14 cellular contexts compared by ENCODE assay signal in the genomic region with DNA sequence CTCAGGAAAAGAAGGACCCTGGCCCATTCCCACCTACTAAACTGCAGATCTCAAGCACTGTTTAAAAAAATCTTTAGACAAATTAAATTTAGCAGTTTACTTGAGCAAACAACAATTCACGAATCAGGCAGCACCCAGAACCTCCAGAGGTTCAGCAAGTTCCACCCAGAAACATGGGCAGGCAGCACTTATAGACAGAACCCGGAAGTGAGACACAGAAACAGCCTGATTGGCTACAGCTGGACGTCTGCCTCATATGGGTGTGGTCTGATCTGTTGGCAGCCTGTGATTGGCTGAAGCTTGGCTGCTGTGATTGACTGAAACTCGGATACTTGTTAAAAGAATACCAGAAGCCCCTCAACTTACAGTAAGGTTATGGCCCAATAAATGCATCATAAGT. TPM values are rescaled to one million over a fixed set of nuclear protein-coding genes. Genes with fewer than 3 reads are reported as not detected.
A peak's percentile ranks its signal among the peaks of the same experiment; 100 is the strongest.
DNase-seq lines count a peak whose midpoint lies in the region; ATAC-seq and TF ChIP-seq lines count a peak whose summit lies in the region.
"Had no signal": no experiment of that assay in that cellular context is flagged by ENCODE, and none has a peak within 500 bp of the region (broad histone marks: within the 10 kb centered on the region; RNA-seq: fewer than 3 reads in every experiment).

No MANE protein-coding gene starts in this region.

- TF ChIP-seq CTCF in HFFc6 (IDR thresholded peaks at IDR 0.05) (no peak), WERI-Rb-1 (IDR thresholded peaks at IDR 0.05; ENCODE audit: low read depth, low read length) (no peak), fibroblast of pulmonary artery (IDR thresholded peaks at IDR 0.05; ENCODE audit: low read length, missing control alignments) (no peak), testis (IDR thresholded peaks at IDR 0.05) (no peak)

- peaks cover 60% of the 10 kb centered on the region for H3K4me1 Mint-ChIP-seq in HFFc6 (ENCODE audit: low read depth)

- 75 to 82% methylated on average over 4 of the region's 4 CpGs for WGBS in testis, 2 donors

- H3K9me3 ChIP-seq in WERI-Rb-1 (ENCODE audit: severe bottlenecking) (peaks cover 46% of the 10 kb centered on the region), testis (no peaks in the 10 kb centered on the region)

- H3K27ac Mint-ChIP-seq in HFFc6, result peak overlapping the region; percentile 29; the same call in 1 of the 2 replicates
- H3K27ac Mint-ChIP-seq: activated CD4-positive, alpha-beta T cell treated with anti-CD3 and anti-CD28 coated beads, Interleukin-2, amount 10 ng/mL, durations not matched to agents 24 days and 14 days; activated naive CD4-positive, alpha-beta T cell treated with anti-CD3 and anti-CD28 coated beads, Interleukin-2, amount 50 U/mL, for 24 hours had no signal

- no peaks in the 10 kb centered on the region; the same call in 1 of the 2 replicates for H3K27me3 Mint-ChIP-seq in HFFc6 (ENCODE audit: insufficient read depth)

- H3K4me3 ChIP-seq in WERI-Rb-1 (ENCODE audit: low read depth, low read length) (no peak overlapping the region), fibroblast of pulmonary artery (replicated peaks; ENCODE audit: low read depth, low read length) (no peak overlapping the region), testis (no peak overlapping the region)
- H3K4me3 ChIP-seq: gastroesophageal sphincter, left ventricle myocardium inferior had no signal

- ATAC-seq in HG02840 (IDR thresholded peaks at IDR 0.05; ENCODE audit: low FRiP score, unreplicated experiment) (no peak), GM18520 (IDR thresholded peaks at IDR 0.05; ENCODE audit: unreplicated experiment) (no peak)
- ATAC-seq: activated T-cell treated with anti-CD3 and anti-CD28 coated beads, Interleukin-2, amount 50 U/mL, for 4 hours; gastroesophageal sphincter had no signal

- peaks cover 40% of the 10 kb centered on the region for H3K4me1 ChIP-seq in testis

- DNase-seq in HFFc6 (no peak), WERI-Rb-1 (peak; percentile 3), fibroblast of pulmonary artery (ENCODE audit: low read depth) (peak; percentile 21), testis (peak; percentile 13), GF-D8 (lab: John Stamatoyannopoulos, UW) (no peak)
- DNase-seq: activated CD4-positive, alpha-beta T cell treated with anti-CD3 and anti-CD28 coated beads, Interleukin-2, amount 10 ng/mL, durations not matched to agents 24 days and 14 days; left ventricle myocardium inferior; NCI-H1436 treated with DMSO at 0.1 percent for 48 hours had no signal

- no peak overlapping the region for H3K4me3 Mint-ChIP-seq in HFFc6
- H3K4me3 Mint-ChIP-seq: activated CD4-positive, alpha-beta T cell treated with anti-CD3 and anti-CD28 coated beads, Interleukin-2, amount 10 ng/mL, durations not matched to agents 24 days and 14 days; activated naive CD4-positive, alpha-beta T cell treated with anti-CD3 and anti-CD28 coated beads, Interleukin-2, amount 50 U/mL, for 24 hours; activated T-cell treated with anti-CD3 and anti-CD28 coated beads, Interleukin-2, amount 50 U/mL, for 4 hours; stimulated activated naive CD8-positive, alpha-beta T cell treated with anti-CD3 and anti-CD28 coated beads, Interleukin-15, Interleukin-2, amounts not matched to agents 100 ng/mL and 50 ng/mL, for 24 hours had no signal

- TF ChIP-seq POLR2A in testis (IDR thresholded peaks at IDR 0.05), result no peak

- H3K27me3 ChIP-seq in WERI-Rb-1 (ENCODE audit: insufficient read depth, low read depth, severe bottlenecking), result no peaks in the 10 kb centered on the region
- H3K27me3 ChIP-seq in testis, result no peaks in the 10 kb centered on the region
- H3K27me3 ChIP-seq: gastroesophageal sphincter had no signal

- intact Hi-C loops in testis (cut with DNase I; ENCODE audit: low total_unique reads), result no loop called here

- H3K9me3 Mint-ChIP-seq in HFFc6, result peaks cover 34% of the 10 kb centered on the region
- H3K9me3 Mint-ChIP-seq: activated naive CD4-positive, alpha-beta T cell treated with anti-CD3 and anti-CD28 coated beads, Interleukin-2, amount 50 U/mL, for 24 hours had no signal

- H3K36me3 Mint-ChIP-seq in HFFc6 (ENCODE audit: low read depth), result peaks cover 33% of the 10 kb centered on the region
- H3K36me3 Mint-ChIP-seq: activated naive CD4-positive, alpha-beta T cell treated with anti-CD3 and anti-CD28 coated beads, Interleukin-2, amount 50 U/mL, for 24 hours had no signal

- no peak overlapping the region for H3K27ac ChIP-seq in WERI-Rb-1
- H3K27ac ChIP-seq in testis, result no peak overlapping the region
- H3K27ac ChIP-seq: left ventricle myocardium inferior had no signal

- H3K36me3 ChIP-seq in WERI-Rb-1 (no peaks in the 10 kb centered on the region), testis (ENCODE audit: low read depth, missing control alignments) (no peaks in the 10 kb centered on the region)
- H3K36me3 ChIP-seq: gastroesophageal sphincter, left ventricle myocardium inferior had no signal

RNA-seq across cellular contexts. Expression of a gene that starts 34.7 kb away (rescaled TPM):
- total RNA-seq in HFFc6 (2021; fragmentation: NEBNext Ultra II Directional; extraction: Animal tissue kit (Norgen Biotek cat#: 25700)), result 100 to 1,000 TPM; 426 to 514 (median 467) TPM
- total RNA-seq in testis, result 100 to 1,000 TPM; 192 to 236 TPM
- polyA plus RNA-seq in testis (ENCODE audit: insufficient read depth, low read depth, low replicate concordance), result 362 TPM

Comparison
In these comparisons a context has a peak if more than half of its experiments do, and no peak if none do; other contexts are left out.
1. DNase-seq: peak in WERI-Rb-1 (single experiment), fibroblast of pulmonary artery (single experiment) and testis (single experiment); none in HFFc6 (single experiment) and GF-D8 (single experiment).